Comparison of ENCODE assay signal across 15 cellular contexts in genomic region chr5:7970816-7971215, GRCh38.
DNase-seq lines count a peak whose midpoint lies in the region; ATAC-seq and TF ChIP-seq lines count a peak whose summit lies in the region.
"Had no signal": no experiment of that assay in that cellular context is flagged by ENCODE, and none has a peak within 500 bp of the region (broad histone marks: within the 10 kb centered on the region; RNA-seq: fewer than 3 reads in every experiment).

No MANE protein-coding gene starts in this region.

- DNase-seq in memory B cell (ENCODE audit: low spot score in 2 of 2) (peak in 1 of 2 donors; percentile 5), Ammon's horn (ENCODE audit: low spot score) (no peak), natural killer cell (no peak), HCEC 1CT (no peak), GM19238 (ENCODE audit: insufficient read length, low spot score) (no peak)
- DNase-seq: activated T-cell treated with anti-CD3 and anti-CD28 coated beads, Interleukin-2, amount 50 U/mL, for 48 hours; CD8-positive, alpha-beta T cell; dorsolateral prefrontal cortex; GF-D8; NCI-H2171; nucleus accumbens had no signal

- no peak for TF ChIP-seq CTCF in HEK293 (tag by site-specific recombination; IDR thresholded peaks at IDR 0.05)
- no peak for TF ChIP-seq CTCF in natural killer cell (IDR thresholded peaks at IDR 0.05)

- peaks cover 4% of the 10 kb centered on the region for H3K9me3 Mint-ChIP-seq in memory B cell
- H3K9me3 Mint-ChIP-seq in natural killer cell: peaks cover 0 to 5% of the 10 kb centered on the region in 2 donors

- H3K27ac ChIP-seq in HEK293 (ENCODE audit: extremely low read depth, low read depth, low read length): no peak overlapping the region
- H3K27ac ChIP-seq: ascending aorta, dorsolateral prefrontal cortex had no signal

- peak; percentile 86 for ATAC-seq in GM18909 (IDR thresholded peaks at IDR 0.05; ENCODE audit: poor library complexity, unreplicated experiment)
- peak; percentile 61 for ATAC-seq in HG03175 (IDR thresholded peaks at IDR 0.05; ENCODE audit: unreplicated experiment)
- peak; percentile 82 for ATAC-seq in memory B cell (ENCODE audit: low read depth)
- no peak for ATAC-seq in natural killer cell
- ATAC-seq: CD8-positive, alpha-beta T cell had no signal

- H3K36me3 Mint-ChIP-seq in memory B cell (peaks cover 4% of the 10 kb centered on the region), natural killer cell (no peaks in the 10 kb centered on the region)
- H3K36me3 Mint-ChIP-seq: CD8-positive, alpha-beta T cell had no signal

- POLR2A ChIA-PET in HEK293 (lab: Yijun Ruan, JAX): no interaction called here

- intact Hi-C loops in natural killer cell (cut with micrococcal nuclease): no loop called here

- CTCF ChIA-PET in HEK293 (lab: Yijun Ruan, JAX): interaction anchor here (0.6 kb wide), 2 partner anchors 16 to 621 kb away, joined by 3 to 5 read pairs; no protein-coding TSS in a partner anchor

- H3K4me3 ChIP-seq in HEK293 (ENCODE audit: low read depth, low read length): no peak overlapping the region
- H3K4me3 ChIP-seq: ascending aorta, dorsolateral prefrontal cortex had no signal

- H3K4me3 Mint-ChIP-seq in memory B cell (peak overlapping the region; percentile 32), natural killer cell (no peak overlapping the region)
- H3K4me3 Mint-ChIP-seq: CD8-positive, alpha-beta T cell had no signal

- H3K4me1 Mint-ChIP-seq in memory B cell (peaks cover 17% of the 10 kb centered on the region), natural killer cell (no peaks in the 10 kb centered on the region)

- H3K4me1 ChIP-seq in HEK293 (ENCODE audit: control insufficient read depth, insufficient read depth, low read length): no peaks in the 10 kb centered on the region
- H3K4me1 ChIP-seq: ascending aorta had no signal

- H3K36me3 ChIP-seq in HEK293 (ENCODE audit: control insufficient read depth in 2 of 2, insufficient read depth in 1 of 2, low read length in 2 of 2): no peaks in the 10 kb centered on the region
- H3K36me3 ChIP-seq: ascending aorta had no signal

- H3K27ac Mint-ChIP-seq in memory B cell: peak overlapping the region; percentile 49
- no peak overlapping the region for H3K27ac Mint-ChIP-seq in natural killer cell
- H3K27ac Mint-ChIP-seq: CD8-positive, alpha-beta T cell had no signal

- H3K27me3 Mint-ChIP-seq in memory B cell (no peaks in the 10 kb centered on the region), natural killer cell (ENCODE audit: low read depth in 2 of 2) (no peaks in the 10 kb centered on the region)

- H3K9me3 ChIP-seq in HEK293 (ENCODE audit: control insufficient read depth, insufficient read depth, low read depth, low read length): no peaks in the 10 kb centered on the region
- H3K9me3 ChIP-seq: ascending aorta had no signal

TF ChIP-seq in HEK293, 187 proteins besides CTCF, POLR2A, EP300 and RAD21:
- TF ChIP-seq ZNF146 (tag by site-specific recombination; IDR thresholded peaks at IDR 0.05) (no peak), ZNF174 (tag by site-specific recombination; IDR thresholded peaks at IDR 0.05) (no peak), SCRT2 (tag by site-specific recombination; IDR thresholded peaks at IDR 0.05) (0 out of 2 replicates have a peak, but pooled peaks have one; percentile 31)

Comparison
In these comparisons a context has a peak if more than half of its experiments do, and no peak if none do; other contexts are left out.
1. ATAC-seq: peak in GM18909 (single experiment), HG03175 (single experiment) and memory B cell (single experiment); none in natural killer cell (0 of 3).